ENCODE assay signal across 19 cellular contexts in the genomic region with DNA sequence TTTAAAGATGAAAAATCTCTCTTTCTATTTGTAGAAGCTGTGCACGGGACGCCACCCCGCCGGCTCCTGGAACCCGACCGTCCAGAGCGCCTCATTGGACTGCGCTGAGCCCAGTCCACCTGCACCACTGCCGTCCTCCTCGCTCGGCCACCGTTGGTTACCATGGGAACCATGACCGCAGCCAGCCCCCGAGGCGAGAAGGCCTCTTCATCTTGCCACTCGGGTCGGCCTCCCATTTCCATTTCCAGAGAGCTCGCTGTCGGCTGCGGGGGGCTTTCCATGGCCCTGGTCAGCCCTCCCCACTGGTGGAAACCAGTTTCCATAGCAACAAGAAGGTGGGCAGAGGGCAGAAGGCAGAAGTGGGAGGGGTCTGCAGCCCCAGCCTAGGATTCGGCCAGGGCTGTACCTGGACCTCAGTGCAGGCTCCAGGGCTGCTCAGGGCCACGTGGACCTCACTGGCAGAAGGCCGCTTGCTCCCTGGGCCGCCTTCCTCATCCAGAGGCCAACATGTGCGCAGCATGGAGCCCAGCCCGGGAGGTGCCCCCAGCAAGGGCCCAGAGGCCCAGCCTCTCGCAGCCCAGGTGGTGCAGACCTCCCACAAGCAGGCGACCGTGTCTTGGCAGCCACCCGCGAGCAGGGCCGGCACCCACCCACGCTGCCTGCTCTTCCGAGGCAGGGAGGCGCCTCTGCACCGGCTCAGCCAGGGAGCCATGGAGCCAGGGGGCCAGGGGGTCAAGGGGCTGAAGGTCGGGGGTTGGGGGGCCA.
A peak's percentile ranks its signal among the peaks of the same experiment; 100 is the strongest.
DNase-seq lines count a peak whose midpoint lies in the region; ATAC-seq and TF ChIP-seq lines count a peak whose summit lies in the region.
"Had no signal": no experiment of that assay in that cellular context is flagged by ENCODE, and none has a peak within 500 bp of the region (broad histone marks: within the 10 kb centered on the region; RNA-seq: fewer than 3 reads in every experiment).

No MANE protein-coding gene starts in this region.

- no peaks in the 10 kb centered on the region for H3K36me3 Mint-ChIP-seq in chondrocyte (ENCODE audit: low read depth)
- H3K36me3 Mint-ChIP-seq in neural crest cell (ENCODE audit: low read depth): no peaks in the 10 kb centered on the region
- H3K36me3 Mint-ChIP-seq: CD4-positive, CD25-positive, alpha-beta regulatory T cell had no signal

- H3K4me1 ChIP-seq in spleen (no peaks in the 10 kb centered on the region), mucosa of descending colon (ENCODE audit: low read depth) (no peaks in the 10 kb centered on the region)
- H3K4me1 ChIP-seq: BE2C, Caco-2 had no signal

- H3K4me3 ChIP-seq in spleen: no peak overlapping the region
- no peak overlapping the region for H3K4me3 ChIP-seq in mucosa of descending colon
- H3K4me3 ChIP-seq: PC-9 had no signal

- H3K4me1 Mint-ChIP-seq in chondrocyte (ENCODE audit: low read depth): no peaks in the 10 kb centered on the region
- H3K4me1 Mint-ChIP-seq in neural crest cell: peaks cover 17% of the 10 kb centered on the region
- H3K4me1 Mint-ChIP-seq: CD4-positive, CD25-positive, alpha-beta regulatory T cell had no signal

- TF ChIP-seq CTCF in chondrocyte (IDR thresholded peaks at IDR 0.05): no peak
- TF ChIP-seq CTCF in neural crest cell (conservative IDR thresholded peaks at IDR 0.05): no peak
- TF ChIP-seq CTCF in spleen (IDR thresholded peaks at IDR 0.05 in 8 of 11, conservative IDR thresholded peaks at IDR 0.05 in 3 of 11): no peak
- TF ChIP-seq CTCF in mucosa of descending colon (IDR thresholded peaks at IDR 0.05): no peak

- ATAC-seq in GM18517 (IDR thresholded peaks at IDR 0.05; ENCODE audit: unreplicated experiment) (no peak), mucosa of descending colon (no peak)

- peak; percentile 8 for DNase-seq in activated CD4-positive, alpha-beta T cell treated with anti-CD3 and anti-CD28 coated beads, Interleukin-2, amount 50 U/mL, for 1 hour
- DNase-seq in activated CD4-positive, alpha-beta T cell treated with anti-CD3 and anti-CD28 coated beads for 4 hours: no peak
- DNase-seq in chondrocyte (ENCODE audit: low spot score) (peak; percentile 79), neural crest cell (ENCODE audit: low read depth, low spot score) (peak; percentile 42), spleen (peak; percentile 54), amniotic stem cell (lab: John Stamatoyannopoulos, UW) (no peak), mucosa of descending colon (no peak)
- DNase-seq: BE2C; Caco-2; CD4-positive, CD25-positive, alpha-beta regulatory T cell; DMS153; HFFc6; NCI-H1930; NCI-H345; NCI-H524 treated with DMSO at 0.1 percent for 48 hours; PC-9 had no signal

- H3K4me3 Mint-ChIP-seq in chondrocyte (ENCODE audit: unreplicated experiment) (no peak overlapping the region), neural crest cell (no peak overlapping the region)
- H3K4me3 Mint-ChIP-seq: CD4-positive, CD25-positive, alpha-beta regulatory T cell; HFFc6 had no signal

- no peak overlapping the region for H3K27ac ChIP-seq in spleen
- H3K27ac ChIP-seq: HL-60, PC-9, RWPE1 had no signal

- WGBS in spleen, 5 donors: 73 to 86% (median 76%) methylated on average over 28 to 37 of the region's 37 CpGs

- intact Hi-C loops in spleen (cut with DNase I; ENCODE audit: low total_unique reads) (no loop called here), mucosa of descending colon (cut with DNase I, micrococcal nuclease) (no loop called here)

- H3K27ac Mint-ChIP-seq in chondrocyte (ENCODE audit: unreplicated experiment) (no peak overlapping the region), neural crest cell (ENCODE audit: unreplicated experiment) (no peak overlapping the region)
- H3K27ac Mint-ChIP-seq: CD4-positive, CD25-positive, alpha-beta regulatory T cell; HFFc6 had no signal

- H3K9me3 ChIP-seq in spleen (no peaks in the 10 kb centered on the region), mucosa of descending colon (no peaks in the 10 kb centered on the region)
- H3K9me3 ChIP-seq: BE2C, Caco-2 had no signal

- H3K27me3 ChIP-seq in spleen (replicated peaks in 1 of 7): peaks cover 0 to 47% (median 0%) of the 10 kb centered on the region in 7 donors
- H3K27me3 ChIP-seq: BE2C had no signal

- H3K9me3 Mint-ChIP-seq in chondrocyte (ENCODE audit: low read depth) (peaks cover 9% of the 10 kb centered on the region), neural crest cell (no peaks in the 10 kb centered on the region)
- H3K9me3 Mint-ChIP-seq: CD4-positive, CD25-positive, alpha-beta regulatory T cell had no signal

- no peak for TF ChIP-seq POLR2A in spleen (IDR thresholded peaks at IDR 0.05)

- H3K27me3 Mint-ChIP-seq in chondrocyte (ENCODE audit: low read depth) (no peaks in the 10 kb centered on the region), neural crest cell (ENCODE audit: low read depth) (peaks cover 6% of the 10 kb centered on the region)
- H3K27me3 Mint-ChIP-seq: CD4-positive, CD25-positive, alpha-beta regulatory T cell had no signal

- no peaks in the 10 kb centered on the region for H3K36me3 ChIP-seq in spleen
- no peaks in the 10 kb centered on the region for H3K36me3 ChIP-seq in mucosa of descending colon (ENCODE audit: low read depth)
- H3K36me3 ChIP-seq: BE2C had no signal

Comparison
In these comparisons a context has a peak if more than half of its experiments do, and no peak if none do; other contexts are left out.
1. DNase-seq: peak in activated CD4-positive, alpha-beta T cell treated with anti-CD3 and anti-CD28 coated beads, Interleukin-2, amount 50 U/mL, for 1 hour (single experiment), chondrocyte (single experiment), neural crest cell (single experiment) and spleen (single experiment); none in activated CD4-positive, alpha-beta T cell treated with anti-CD3 and anti-CD28 coated beads for 4 hours (0 of 2), amniotic stem cell (single experiment) and mucosa of descending colon (0 of 3).